8 cellular contexts compared by ENCODE assay signal in the genomic region with DNA sequence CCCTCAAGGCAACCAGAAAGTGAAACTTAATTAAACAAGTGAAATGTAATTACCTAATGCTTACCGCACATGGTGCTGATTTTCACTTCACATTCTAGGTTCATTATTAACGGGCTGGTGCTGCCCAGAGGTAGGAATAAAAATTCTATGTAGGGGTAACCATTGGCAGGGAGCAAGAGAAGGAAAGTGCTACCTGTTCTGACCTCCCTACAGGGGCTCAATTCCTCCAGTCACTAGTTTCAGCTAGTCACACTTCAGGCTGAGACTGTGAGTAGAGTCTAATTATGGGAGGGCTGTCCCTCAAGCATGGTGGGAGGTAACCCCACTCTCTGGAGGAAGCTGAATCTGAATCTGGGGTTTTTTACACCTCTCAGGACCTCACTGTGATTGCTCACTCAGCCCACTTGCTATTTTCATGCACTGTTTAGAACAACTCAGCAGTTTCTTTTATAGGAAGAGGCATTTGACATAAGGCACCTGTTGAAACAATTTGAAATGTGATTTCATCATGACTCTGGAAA.
DNase-seq lines count a peak whose midpoint lies in the region; ATAC-seq, FAIRE-seq and TF ChIP-seq lines count a peak whose summit lies in the region.

No MANE protein-coding gene starts in this region.

- H3K9me1 ChIP-seq in K562 (ENCODE audit: control insufficient read depth, insufficient read depth, low read length), result no peaks in the 10 kb centered on the region

- in situ Hi-C loops in K562 (cut with MboI), result no loop called here

- peak; percentile 41 for DNase-seq in CD1c-positive myeloid dendritic cell (ENCODE audit: extremely low spot score)
- DNase-seq in K562 (ENCODE audit: extremely low read depth in 1 of 4, low spot score in 3 of 4), result no peak
- peak; percentile 10 to 46 for DNase-seq in stimulated activated CD4-positive, alpha-beta T cell treated with anti-CD3 and anti-CD28 coated beads, Interleukin-1b, Interleukin-23, amount 100 ng/mL, for 4 hours (ENCODE audit: low read depth in 2 of 2)
- DNase-seq in NCI-H2196 treated with DMSO at 0.1 percent for 48 hours (lab: John Stamatoyannopoulos, UW; ENCODE audit: unreplicated experiment), result no peak
- no peak for DNase-seq in T-helper 9 cell
- DNase-seq in NCI-H1105 (lab: John Stamatoyannopoulos, UW), result no peak

- TF ChIP-seq EP300 in K562 (IDR thresholded peaks at IDR 0.05; ENCODE audit: low read length), result no peak

- intact Hi-C loops in K562 (cut with micrococcal nuclease), result no loop called here

- H3K36me3 ChIP-seq in K562 (ENCODE audit: control insufficient read depth, insufficient read depth, low read length), result no peaks in the 10 kb centered on the region; the same call in 2 of the 3 replicates

- H3K9me3 ChIP-seq in K562 (replicated peaks; ENCODE audit: control insufficient read depth, insufficient read depth, low read depth, low read length), result no peaks in the 10 kb centered on the region

- H3K9ac ChIP-seq in K562 (ENCODE audit: insufficient read depth in 1 of 2, low read depth in 2 of 2, low read length in 2 of 2), result no peak overlapping the region

- no peak for TF ChIP-seq RAD21 in K562 (CRISPR knock-in tag; conservative IDR thresholded peaks at IDR 0.05 in 1 of 2, IDR thresholded peaks at IDR 0.05 in 1 of 2)

- H3K4me1 ChIP-seq in K562 (replicated peaks in 1 of 2; ENCODE audit: control insufficient read depth in 2 of 2, insufficient read depth in 2 of 2, low read length in 2 of 2), result peaks cover 0 to 11% of the 10 kb centered on the region in 2 experiments; a peak in 3 of 5 replicates

- no peak for TF ChIP-seq CTCF in K562 (IDR thresholded peaks at IDR 0.05 in 2 of 3, conservative IDR thresholded peaks at IDR 0.05 in 1 of 3; ENCODE audit: insufficient read depth in 2 of 3, low read depth in 1 of 3, low read length in 3 of 3)

- ATAC-seq in GM19468 (IDR thresholded peaks at IDR 0.05; ENCODE audit: extremely low read depth, unreplicated experiment) (peak; percentile 96), HG03520 (IDR thresholded peaks at IDR 0.05; ENCODE audit: unreplicated experiment) (peak; percentile 96), K562 (peak; percentile 51)

- H3K4me3 ChIP-seq in K562, result no peak overlapping the region

- TF ChIP-seq POLR2A in K562 (conservative IDR thresholded peaks at IDR 0.05), result no peak

- 77% methylated on average over 2 of the region's 2 CpGs for WGBS in K562 (ENCODE audit: insufficient coverage, low coverage, missing lambda C conversion rate)

- FAIRE-seq in K562 (lab: Jason Lieb, UNC), result no peak

- no peaks in the 10 kb centered on the region for H3K79me2 ChIP-seq in K562 (ENCODE audit: control insufficient read depth, insufficient read depth, low read length)

- no peaks in the 10 kb centered on the region for H4K20me1 ChIP-seq in K562 (replicated peaks; ENCODE audit: control insufficient read depth, insufficient read depth, low read length)

- H3K27ac ChIP-seq in K562 (ENCODE audit: extremely low read depth, low read depth, low read length), result no peak overlapping the region

- BruUV-seq in K562 (replicated peaks; lab: Mats Ljungman, UMichigan), result no TSS peak

- no peak overlapping the region for H3K4me2 ChIP-seq in K562 (ENCODE audit: insufficient read depth, low read length)

- H2AFZ ChIP-seq in K562 (ENCODE audit: low read depth, low read length), result no peak overlapping the region

- POLR2A ChIA-PET in K562 (lab: Yijun Ruan, JAX), result interaction anchor here (0.6 to 1.2 kb wide), 2 partner anchors 12 to 117 kb away, joined by 3 read pairs; no protein-coding TSS in a partner anchor

- no peaks in the 10 kb centered on the region for H3K27me3 ChIP-seq in K562 (ENCODE audit: control insufficient read depth in 2 of 2, insufficient read depth in 2 of 2, low read length in 2 of 2)

- CTCF ChIA-PET in K562 (lab: Yijun Ruan, JAX; ENCODE audit: low intra/inter-chr PET ratio), result no interaction called here

TF ChIP-seq in K562, 482 proteins besides CTCF, POLR2A, EP300 and RAD21:
- TF ChIP-seq CEBPG (CRISPR knock-in tag; IDR thresholded peaks at IDR 0.05) (no peak), CEBPG (tag; conservative IDR thresholded peaks at IDR 0.05 in 1 of 2, IDR thresholded peaks at IDR 0.05 in 1 of 2) (peak in 1 of 2 experiments; percentile 42; a peak in 1 of 4 replicates), ZNF143 (CRISPR knock-in tag; IDR thresholded peaks at IDR 0.05) (no peak), ZBTB17 (CRISPR knock-in tag; IDR thresholded peaks at IDR 0.05) (no peak), CBX2 (IDR thresholded peaks at IDR 0.05; ENCODE audit: insufficient read depth, low read length, poor library complexity, severe bottlenecking) (no peak), MAFG (tag; conservative IDR thresholded peaks at IDR 0.05) (0 out of 2 replicates have a peak, but pooled peaks have one; percentile 29), C11orf30 (IDR thresholded peaks at IDR 0.05; ENCODE audit: low read depth) (peak; percentile 70), MEF2D (tag; conservative IDR thresholded peaks at IDR 0.05; ENCODE audit: low read depth) (no peak), ZNF316 (IDR thresholded peaks at IDR 0.05) (peak; percentile 59)

Comparison
In these comparisons a context has a peak if more than half of its experiments do, and no peak if none do; other contexts are left out.
1. DNase-seq: peak in CD1c-positive myeloid dendritic cell (single experiment) and stimulated activated CD4-positive, alpha-beta T cell treated with anti-CD3 and anti-CD28 coated beads, Interleukin-1b, Interleukin-23, amount 100 ng/mL, for 4 hours (2 of 2); none in K562 (0 of 4), NCI-H2196 treated with DMSO at 0.1 percent for 48 hours (single experiment), T-helper 9 cell (single experiment) and NCI-H1105 (single experiment).
2. Peak in every context shown above with its lines, with median percentiles within 50 percentile points of each other: ATAC-seq.